Comparison of ENCODE assay signal across 1 cellular context in the genomic region with DNA sequence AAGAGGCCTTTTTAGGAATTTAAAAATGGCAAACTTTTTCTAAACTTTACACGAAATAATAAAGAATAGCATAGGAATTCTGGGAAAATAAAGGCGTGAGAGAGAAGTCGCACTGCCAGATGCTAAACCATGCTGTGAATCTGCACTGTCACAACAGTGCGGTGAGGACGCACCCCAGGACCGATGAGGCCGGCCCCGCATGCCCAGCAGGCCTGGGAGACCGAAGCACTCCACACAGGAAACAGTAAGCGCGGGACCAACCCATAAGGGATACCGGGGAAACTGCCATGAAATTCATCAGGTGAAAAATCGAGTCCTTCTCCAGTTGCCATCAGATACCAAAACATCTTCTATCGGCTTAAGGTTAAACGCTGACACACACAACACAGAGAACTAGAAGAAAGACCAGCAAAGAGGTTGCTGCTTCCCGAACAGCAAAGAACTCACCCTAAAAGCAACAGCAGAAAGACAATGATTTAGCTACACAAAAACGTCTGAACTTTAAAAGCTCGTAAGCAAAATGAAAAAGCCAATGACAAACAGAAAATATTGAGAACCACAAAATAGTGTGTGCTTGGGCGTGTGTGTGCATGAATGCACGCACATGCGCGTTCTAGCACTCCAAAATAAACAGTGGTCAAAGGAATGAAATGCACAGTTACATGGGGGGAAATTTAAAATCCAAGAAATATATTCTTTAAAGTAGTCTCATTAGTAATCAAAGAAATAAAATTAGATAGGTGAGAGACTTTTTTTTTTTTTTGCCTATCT.
TF ChIP-seq lines count a peak whose summit lies in the region.

No MANE protein-coding gene starts in this region.

TF ChIP-seq in IMR-90, 13 proteins besides CTCF, POLR2A, EP300 and RAD21:
- no peak for TF ChIP-seq MAFK (IDR thresholded peaks at IDR 0.05; ENCODE audit: low read depth, low read length)
- TF ChIP-seq SMC3 (IDR thresholded peaks at IDR 0.05; ENCODE audit: low read depth, low read length), result no peak
- no peak for TF ChIP-seq RFX5 (IDR thresholded peaks at IDR 0.05; ENCODE audit: low read depth, low read length)
